In the genomic region with DNA sequence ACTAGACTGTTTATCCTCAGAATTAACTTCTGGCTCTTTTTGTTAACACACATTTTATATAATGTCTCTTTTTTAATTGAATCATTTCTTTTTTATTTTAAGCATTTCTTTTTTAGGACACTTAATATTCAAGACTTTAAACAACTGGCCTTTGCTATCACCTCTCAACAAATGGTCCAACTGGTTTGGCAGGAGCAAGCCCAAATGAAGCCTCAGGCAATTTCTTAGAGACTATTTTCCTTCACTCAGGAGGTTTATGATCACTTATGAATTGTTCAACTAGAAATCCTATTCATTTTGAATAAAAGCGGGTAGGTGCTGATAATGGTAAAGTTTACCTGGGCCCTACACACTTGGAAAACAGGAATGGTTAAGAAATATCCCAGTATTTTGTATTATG, we compare ENCODE assay signal across 33 cellular contexts.
"Had no signal": no experiment of that assay in that cellular context is flagged by ENCODE, and none has a peak within 500 bp of the region (broad histone marks: within the 10 kb centered on the region; RNA-seq: fewer than 3 reads in every experiment).

No MANE protein-coding gene starts in this region.

- H3K4me3 ChIP-seq: adrenal gland, body of pancreas, breast epithelium, cardiac muscle cell had no signal

- H3K4me1 ChIP-seq: adrenal gland, body of pancreas, breast epithelium had no signal

- H3K36me3 ChIP-seq: adrenal gland, brain microvascular endothelial cell, breast epithelium, cardiac muscle cell had no signal

- H3K9me3 ChIP-seq: adrenal gland, body of pancreas, breast epithelium had no signal

- H3K27me3 ChIP-seq: adrenal gland, body of pancreas, brain microvascular endothelial cell, breast epithelium, cardiac muscle cell had no signal

- ATAC-seq: activated CD8-positive, alpha-beta memory T cell treated with anti-CD3 and anti-CD28 coated beads, Interleukin-2, amount 10 ng/mL, durations not matched to agents 7 days and 5 days; activated CD8-positive, alpha-beta T cell treated with anti-CD3 and anti-CD28 coated beads, Interleukin-2, amount 10 ng/mL, durations not matched to agents 7 days and 5 days; activated naive CD4-positive, alpha-beta T cell treated with anti-CD3 and anti-CD28 coated beads, Interleukin-2, amount 50 U/mL, for 72 hours; body of pancreas had no signal

- FAIRE-seq: astrocyte, TTC549 had no signal

- H3K27ac ChIP-seq: adrenal gland, body of pancreas, brain microvascular endothelial cell, breast epithelium, cardiac muscle cell, VCaP had no signal

- DNase-seq: activated B cell treated with CpG ODN at 0.5 μM for 24 hours; activated CD4-positive, alpha-beta memory T cell treated with anti-CD3 and anti-CD28 coated beads, Interleukin-2, amount 10 ng/mL, durations not matched to agents 7 days and 5 days; activated CD4-positive, alpha-beta T cell treated with anti-CD3 and anti-CD28 coated beads for 4 hours; activated CD4-positive, alpha-beta T cell treated with anti-CD3 and anti-CD28 coated beads, Interleukin-2, amount 10 ng/mL, durations not matched to agents 7 days and 5 days; activated CD4-positive, alpha-beta T cell treated with anti-CD3 and anti-CD28 coated beads, Interleukin-2, amount 50 U/mL, for 48 hours; activated CD4-positive, CD25-positive, alpha-beta regulatory T cell treated with anti-CD3 and anti-CD28 coated beads, Interleukin-2, amount 50 U/mL, for 72 hours; activated CD8-positive, alpha-beta memory T cell treated with anti-CD3 and anti-CD28 coated beads for 24 hours; activated CD8-positive, alpha-beta memory T cell treated with anti-CD3 and anti-CD28 coated beads, Interleukin-2, amount 10 ng/mL, durations not matched to agents 7 days and 5 days; activated CD8-positive, alpha-beta memory T cell treated with anti-CD3 and anti-CD28 coated beads, Interleukin-2, amount 50 U/mL, for 48 hours; activated CD8-positive, alpha-beta T cell treated with anti-CD3 and anti-CD28 coated beads, Interleukin-2, amount 10 ng/mL, durations not matched to agents 7 days and 5 days; activated effector memory CD4-positive, alpha-beta T cell treated with Interleukin-2 at 50 U/mL for 16 hours; activated gamma-delta T cell; activated naive CD4-positive, alpha-beta T cell treated with anti-CD3 and anti-CD28 coated beads, Interleukin-2, amount 10 ng/mL, durations not matched to agents 7 days and 5 days; activated naive CD4-positive, alpha-beta T cell treated with Interleukin-2 at 50 U/mL for 16 hours; activated naive CD8-positive, alpha-beta T cell treated with anti-CD3 and anti-CD28 coated beads for 36 hours; activated T-cell treated with anti-CD3 and anti-CD28 coated beads, Interleukin-2, amount 50 U/mL, for 24 hours; activated T-cell treated with anti-CD3 and anti-CD28 coated beads, Interleukin-2, amount 50 U/mL, for 48 hours; adrenal gland; amniotic stem cell; aorta; body of pancreas; brain microvascular endothelial cell; caudate nucleus; cerebellar nuclear complex; T-helper 1 cell; T-helper 2 cell; T-helper 9 cell had no signal
